In genomic region chr19:45485301-45486077, GRCh38 we compare ENCODE assay signal across 1 cellular context.
TF ChIP-seq lines count a peak whose summit lies in the region.

No MANE protein-coding gene starts in this region.

TF ChIP-seq in GM12878, 131 proteins besides CTCF, POLR2A, EP300 and RAD21 (continues in another document):
- TF ChIP-seq SKIL (IDR thresholded peaks at IDR 0.05; ENCODE audit: low read depth, poor library complexity, severe bottlenecking) (no peak), IKZF2 (IDR thresholded peaks at IDR 0.05) (no peak), EZH2 (IDR thresholded peaks at IDR 0.05; ENCODE audit: borderline replicate concordance, control insufficient read depth, low read depth, low read length) (no peak), YBX1 (IDR thresholded peaks at IDR 0.05) (no peak), HCFC1 (IDR thresholded peaks at IDR 0.05; ENCODE audit: low read length) (peak; percentile 99), SP1 (IDR thresholded peaks at IDR 0.05; ENCODE audit: low read depth, low read length) (peak; percentile 39), MEF2A (IDR thresholded peaks at IDR 0.05; ENCODE audit: insufficient read depth, low read depth, low read length) (0 out of 2 replicates have a peak, but pooled peaks have one; percentile 25), ZBED1 (IDR thresholded peaks at IDR 0.05; ENCODE audit: borderline replicate concordance) (no peak), ZNF592 (IDR thresholded peaks at IDR 0.05) (no peak), RAD51 (IDR thresholded peaks at IDR 0.05) (no peak), USF1 (IDR thresholded peaks at IDR 0.05; ENCODE audit: borderline replicate concordance, extremely low read length, insufficient read depth, low read depth, low read length) (no peak), ETV6 (conservative IDR thresholded peaks at IDR 0.05 in 1 of 2, IDR thresholded peaks at IDR 0.05 in 1 of 2; ENCODE audit: borderline replicate concordance in 1 of 2, low read depth in 1 of 2) (no peak), USF2 (IDR thresholded peaks at IDR 0.05; ENCODE audit: borderline replicate concordance, low read depth, low read length) (no peak), ZNF687 (IDR thresholded peaks at IDR 0.05) (no peak), CHD2 (IDR thresholded peaks at IDR 0.05; ENCODE audit: borderline replicate concordance, low read depth, low read length) (peak; percentile 77; the same call in 1 of the 2 replicates), RELB (IDR thresholded peaks at IDR 0.05; ENCODE audit: low read depth) (no peak), BCLAF1 (IDR thresholded peaks at IDR 0.05) (no peak), POU2F2 (IDR thresholded peaks at IDR 0.05; ENCODE audit: borderline replicate concordance, low read depth, low read length) (peak; percentile 28; the same call in 1 of the 3 replicates), SUZ12 (IDR thresholded peaks at IDR 0.05; ENCODE audit: unreplicated experiment) (peak; percentile 94), MTA2 (IDR thresholded peaks at IDR 0.05; ENCODE audit: low read depth) (no peak), SREBF2 (IDR thresholded peaks at IDR 0.05; ENCODE audit: low read length) (no peak), REST (IDR thresholded peaks at IDR 0.05; ENCODE audit: low read depth, low read length) (no peak), ATF7 (IDR thresholded peaks at IDR 0.05; ENCODE audit: low read depth) (no peak), ZSCAN29 (IDR thresholded peaks at IDR 0.05) (no peak), NFYA (IDR thresholded peaks at IDR 0.05; ENCODE audit: borderline replicate concordance, low read depth, low read length) (no peak), ZNF217 (IDR thresholded peaks at IDR 0.05) (no peak), CHD4 (IDR thresholded peaks at IDR 0.05) (no peak), SIX5 (IDR thresholded peaks at IDR 0.05; ENCODE audit: low read depth, low read length, severe bottlenecking) (peak; percentile 99), YY1 (IDR thresholded peaks at IDR 0.05; ENCODE audit: low read depth, low read length) (0 out of 2 replicates have a peak, but pooled peaks have one; percentile 48), ELK1 (IDR thresholded peaks at IDR 0.05; ENCODE audit: low read depth, low read length) (peak; percentile 91), TARDBP (IDR thresholded peaks at IDR 0.05; ENCODE audit: borderline replicate concordance) (peak; percentile 97)
